In genomic region chr6:170253226-170253909, GRCh38 we compare ENCODE assay signal across 20 cellular contexts. TPM values are rescaled to one million over a fixed set of nuclear protein-coding genes. Genes with fewer than 3 reads are reported as not detected.
A peak's percentile ranks its signal among the peaks of the same experiment; 100 is the strongest.
DNase-seq lines count a peak whose midpoint lies in the region; ATAC-seq and TF ChIP-seq lines count a peak whose summit lies in the region.
"Had no signal": no experiment of that assay in that cellular context is flagged by ENCODE, and none has a peak within 500 bp of the region (broad histone marks: within the 10 kb centered on the region; RNA-seq: fewer than 3 reads in every experiment).

No MANE protein-coding gene starts in this region.

- no peaks in the 10 kb centered on the region for H3K36me3 ChIP-seq in suprapubic skin
- H3K36me3 ChIP-seq: HAP-1 had no signal

- intact Hi-C loops in sciatic nerve (cut with DNase I): no loop called here

- peaks cover 7% of the 10 kb centered on the region for H3K27me3 ChIP-seq in suprapubic skin

- TF ChIP-seq CTCF in suprapubic skin (IDR thresholded peaks at IDR 0.05): no peak

- H3K9me3 ChIP-seq in suprapubic skin: no peaks in the 10 kb centered on the region
- H3K9me3 ChIP-seq: HAP-1 had no signal

- no peak overlapping the region for H3K27ac ChIP-seq in suprapubic skin
- H3K27ac ChIP-seq: C4-2B, SK-N-MC had no signal

- no peaks in the 10 kb centered on the region for H3K4me1 ChIP-seq in suprapubic skin
- H3K4me1 ChIP-seq: HAP-1 had no signal

- TF ChIP-seq EP300 in suprapubic skin (IDR thresholded peaks at IDR 0.05): no peak

- WGBS in suprapubic skin: 83% methylated on average over 19 of the region's 30 CpGs

- TF ChIP-seq POLR2A in suprapubic skin (IDR thresholded peaks at IDR 0.05): no peak

- ATAC-seq in sciatic nerve (no peak), HG03342 (IDR thresholded peaks at IDR 0.05; ENCODE audit: unreplicated experiment) (no peak)
- ATAC-seq: GM12878, PC-3, Right ventricle myocardium inferior, T-cell had no signal

- no peak overlapping the region for H3K4me3 ChIP-seq in suprapubic skin
- H3K4me3 ChIP-seq: GM12878, HAP-1, SK-N-MC had no signal

- peak; percentile 53 to 67 for DNase-seq in NCI-H524 (lab: John Stamatoyannopoulos, UW)
- no peak for DNase-seq in NCI-H524 treated with DMSO at 0.1 percent for 48 hours (lab: John Stamatoyannopoulos, UW)
- DNase-seq in NCI-H1092 (lab: John Stamatoyannopoulos, UW): peak; percentile 79
- DNase-seq in NCI-H2171 treated with DMSO at 0.1 percent for 48 hours (lab: John Stamatoyannopoulos, UW): peak; percentile 74
- DNase-seq in sciatic nerve (ENCODE audit: low spot score): peak; percentile 43
- DNase-seq in suprapubic skin (ENCODE audit: low spot score in 2 of 2): no peak
- no peak for DNase-seq in stimulated activated CD4-positive, alpha-beta T cell treated with anti-CD3 and anti-CD28 coated beads, Interleukin-2, amount 100 ng/mL, for 24 hours
- DNase-seq: DMS53; KBM-7; NCI-H1105 treated with DMSO at 0.1 percent for 48 hours; NCI-H510A treated with DMSO at 0.1 percent for 48 hours; NK-92 treated with Interleukin-12 subunit alpha and Interleukin-12 subunit beta, amount 100 ng/mL, for 24 hours; PC-3; T-cell had no signal

RNA-seq across cellular contexts. Expression of gene DLL1, which starts 37.5 kb away (rescaled TPM):
- total RNA-seq in sciatic nerve (15.4 TPM), suprapubic skin (10 to 100 TPM; 32.6 to 75.6 (median 46.9) TPM)

RNA-seq across cellular contexts. Expression of gene FAM120B, which starts 53.2 kb away (rescaled TPM):
- 36.5 TPM for total RNA-seq in sciatic nerve
- 10 to 100 TPM; 19.9 to 55.4 (median 27.6) TPM for total RNA-seq in suprapubic skin

Comparison
In these comparisons a context has a peak if more than half of its experiments do, and no peak if none do; other contexts are left out.
1. DNase-seq: peak in NCI-H524 (2 of 2), NCI-H1092 (single experiment), NCI-H2171 treated with DMSO at 0.1 percent for 48 hours (single experiment) and sciatic nerve (single experiment); none in NCI-H524 treated with DMSO at 0.1 percent for 48 hours (single experiment), suprapubic skin (0 of 2) and stimulated activated CD4-positive, alpha-beta T cell treated with anti-CD3 and anti-CD28 coated beads, Interleukin-2, amount 100 ng/mL, for 24 hours (0 of 2).